In the genomic region with DNA sequence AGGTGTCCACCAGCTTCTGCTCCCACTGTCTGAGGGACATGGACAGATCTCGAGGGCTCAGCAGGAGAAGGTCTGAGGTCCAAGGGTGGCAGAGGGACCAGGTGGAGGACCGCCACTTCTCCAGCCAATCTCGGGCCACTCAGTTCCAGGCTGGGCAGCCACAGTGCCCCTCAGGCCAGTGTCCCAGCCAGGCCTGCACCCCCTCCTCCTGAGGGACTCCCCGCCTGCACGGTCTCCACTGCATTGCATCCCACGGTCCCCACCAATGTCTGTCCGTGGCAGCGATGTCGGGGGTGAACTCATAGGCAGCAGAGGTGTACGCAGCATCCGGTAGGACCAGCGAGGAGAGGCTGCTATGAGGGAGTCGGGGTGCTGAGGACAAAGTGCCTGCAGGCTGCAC, we compare ENCODE assay signal across 1 cellular context.
TF ChIP-seq lines count a peak whose summit lies in the region.

No MANE protein-coding gene starts in this region.

TF ChIP-seq in H1, 55 proteins besides CTCF, POLR2A, EP300 and RAD21:
- TF ChIP-seq CBX8 (IDR thresholded peaks at IDR 0.05; ENCODE audit: borderline replicate concordance, low read depth, low read length) (no peak), POU5F1 (IDR thresholded peaks at IDR 0.05; ENCODE audit: low read depth, low read length) (no peak), EZH2 (IDR thresholded peaks at IDR 0.05; ENCODE audit: low read depth, low read length, severe bottlenecking) (no peak), SRF (IDR thresholded peaks at IDR 0.05; ENCODE audit: low read depth, low read length) (no peak)
